ENCODE assay signal across 8 cellular contexts in genomic region chr17:44123356-44124117, GRCh38. TPM values are rescaled to one million over a fixed set of nuclear protein-coding genes. Genes with fewer than 3 reads are reported as not detected.
DNase-seq lines count a peak whose midpoint lies in the region; ATAC-seq and TF ChIP-seq lines count a peak whose summit lies in the region.

Gene HDAC5 (minus strand): TSS chr17:44123641. CDS start chr17:44117515, 6,126 bp downstream.

- H2BK15ac ChIP-seq in IMR-90 (ENCODE audit: low read depth, low read length), result peak within 1 kb of the TSS; percentile 98; the same call in 2 of the 3 replicates

- dilution Hi-C loops in IMR-90 (cut with HindIII; ENCODE audit: low sequenced_read_pairs, unreplicated experiment), result no loop called here

- peak within 1 kb of the TSS; percentile 98 for H3K23ac ChIP-seq in IMR-90 (ENCODE audit: low read depth, low read length)

- DNase-seq in DMS114 treated with DMSO at 0.1 percent for 48 hours (lab: John Stamatoyannopoulos, UW; ENCODE audit: unreplicated experiment) (peak; percentile 86), IMR-90 (peak; percentile 91), activated T-cell treated with anti-CD3 and anti-CD28 coated beads for 1 hour (ENCODE audit: low read depth) (peak; percentile 95), epidermal melanocyte (ENCODE audit: insufficient read length, low spot score) (peak; percentile 95)
- peak; percentile 93 to 96 for DNase-seq in stimulated activated CD8-positive, alpha-beta memory T cell treated with anti-CD3 and anti-CD28 coated beads, Interleukin-2, amount 100 ng/mL, for 48 hours (ENCODE audit: low read depth in 2 of 2)

- H4K5ac ChIP-seq in IMR-90 (ENCODE audit: low read depth, low read length), result peak within 1 kb of the TSS; percentile 81

- peak within 1 kb of the TSS; percentile 98 for H4K91ac ChIP-seq in IMR-90 (ENCODE audit: insufficient read depth, low read depth, low read length)

- peaks cover 32% of the 10 kb centered on the region for H4K20me1 ChIP-seq in IMR-90 (ENCODE audit: insufficient read depth, low read length)
- peaks cover 3% of the 10 kb centered on the region; the same call in 1 of the 2 replicates for H4K20me1 ChIP-seq in OCI-LY3 (ENCODE audit: insufficient read depth, low read length)

- H3K9me1 ChIP-seq in IMR-90 (ENCODE audit: insufficient read depth, low read length), result peaks cover 14% of the 10 kb centered on the region

- peaks cover 6 to 49% of the 10 kb centered on the region in 2 experiments for H3K79me1 ChIP-seq in IMR-90 (ENCODE audit: low read depth in 1 of 2, low read length in 2 of 2)

- H3K27ac ChIP-seq in IMR-90 (ENCODE audit: insufficient read depth, low read length) (peak within 1 kb of the TSS; percentile 83), OCI-LY3 (ENCODE audit: low read length) (peak within 1 kb of the TSS; percentile 43)

- peak within 1 kb of the TSS; percentile 83 for H2BK5ac ChIP-seq in IMR-90 (ENCODE audit: low read depth, low read length, poor library complexity, severe bottlenecking)

- peak within 1 kb of the TSS; percentile 98 for H3K14ac ChIP-seq in IMR-90 (replicated peaks; ENCODE audit: low read depth, low read length)

- peak within 1 kb of the TSS; percentile 99 for H3K4me2 ChIP-seq in IMR-90 (ENCODE audit: low read depth, low read length)
- peak within 1 kb of the TSS; percentile 96 for H3K4me2 ChIP-seq in OCI-LY3 (ENCODE audit: low read length)

- in situ Hi-C loops in IMR-90 (cut with MboI; ENCODE audit: low sequenced_read_pairs), result no loop called here

- peak within 1 kb of the TSS; percentile 96 for H3K4ac ChIP-seq in IMR-90 (ENCODE audit: low read depth, low read length)

- H3K27me3 ChIP-seq in IMR-90 (ENCODE audit: control insufficient read depth, insufficient read depth, low read length) (no peaks in the 10 kb centered on the region), OCI-LY3 (ENCODE audit: low read depth, low read length) (peaks cover 4% of the 10 kb centered on the region; the same call in 1 of the 2 replicates), mononuclear cell (ENCODE audit: insufficient read depth, low read length) (no peaks in the 10 kb centered on the region)

- peak; percentile 49 for TF ChIP-seq RAD21 in IMR-90 (IDR thresholded peaks at IDR 0.05; ENCODE audit: low read length)

- ATAC-seq in GM21528 (IDR thresholded peaks at IDR 0.05; ENCODE audit: low FRiP score, unreplicated experiment), result peak; percentile 81
- peak; percentile 99 for ATAC-seq in IMR-90 (ENCODE audit: low read depth)

- intact Hi-C loops in IMR-90 (cut with micrococcal nuclease), result loop anchor here (1.0 kb wide), 1 partner anchor 15 kb away; no protein-coding TSS in a partner anchor

- H3K4me3 ChIP-seq in IMR-90 (ENCODE audit: insufficient read depth, low read depth, low read length), result peak within 1 kb of the TSS; percentile 78
- H3K4me3 ChIP-seq in OCI-LY3 (ENCODE audit: low read length), result peak within 1 kb of the TSS; percentile 89
- H3K4me3 ChIP-seq in mononuclear cell (ENCODE audit: low read length), result peak within 1 kb of the TSS; percentile 79

- POLR2A ChIA-PET in IMR-90 (lab: Charles Lee; ENCODE audit: unreplicated experiment), result interaction anchor here (0.5 to 0.6 kb wide), 3 partner anchors 54 to 762 kb away, joined by 3 to 4 read pairs (median 3); no protein-coding TSS in a partner anchor

- peak within 1 kb of the TSS; percentile 35; the same call in 1 of the 2 replicates for H2AK5ac ChIP-seq in IMR-90 (ENCODE audit: low read depth, low read length)

- CTCF ChIA-PET in IMR-90 (lab: Yijun Ruan, JAX), result interaction anchor here (1.0 to 1.3 kb wide), 2 partner anchors 8 to 15 kb away, joined by 4 to 5 read pairs; no protein-coding TSS in a partner anchor

- H3K36me3 ChIP-seq in IMR-90 (ENCODE audit: control insufficient read depth, insufficient read depth, low read length) (no peaks in the 10 kb centered on the region), OCI-LY3 (replicated peaks; ENCODE audit: low read depth, low read length) (no peaks in the 10 kb centered on the region)

- H2AFZ ChIP-seq in IMR-90 (replicated peaks; ENCODE audit: low read length, poor library complexity) (peak within 1 kb of the TSS; percentile 93), OCI-LY3 (ENCODE audit: low read depth, low read length) (peak within 1 kb of the TSS; percentile 90)

- H3K18ac ChIP-seq in IMR-90 (ENCODE audit: low read depth, low read length), result peak within 1 kb of the TSS; percentile 76

- TF ChIP-seq CTCF in IMR-90 (conservative IDR thresholded peaks at IDR 0.05; ENCODE audit: low read depth, low read length) (peak; percentile 61), OCI-LY3 (IDR thresholded peaks at IDR 0.05; ENCODE audit: low read depth, low read length) (peak; percentile 66)

- H2AK9ac ChIP-seq in IMR-90 (replicated peaks; ENCODE audit: low read depth, low read length, poor library complexity), result peak within 1 kb of the TSS; percentile 90

- H3K4me1 ChIP-seq in IMR-90 (ENCODE audit: control insufficient read depth, insufficient read depth, low read length), result peaks cover 5% of the 10 kb centered on the region; the same call in 1 of the 2 replicates
- peaks cover 7% of the 10 kb centered on the region for H3K4me1 ChIP-seq in OCI-LY3 (ENCODE audit: low read length)
- peaks cover 24% of the 10 kb centered on the region for H3K4me1 ChIP-seq in mononuclear cell (ENCODE audit: insufficient read depth, low read length)

- BruUV-seq in IMR-90 (replicated peaks; lab: Mats Ljungman, UMichigan), result no TSS peak

- H3K9me3 ChIP-seq in IMR-90 (ENCODE audit: control insufficient read depth, insufficient read depth, low read length) (no peaks in the 10 kb centered on the region), OCI-LY3 (ENCODE audit: insufficient read depth, low read length) (no peaks in the 10 kb centered on the region), mononuclear cell (ENCODE audit: low read depth, low read length) (no peaks in the 10 kb centered on the region)

- 0% methylated on average over 8 of the region's 78 CpGs; no CpG with 5 or more reads in 1 of the 2 experiments for WGBS in IMR-90 (ENCODE audit: extremely low coverage in 2 of 2, insufficient read length in 1 of 2), 2 experiments

- H2BK20ac ChIP-seq in IMR-90 (ENCODE audit: low read depth, low read length), result peak within 1 kb of the TSS; percentile 94

- H3K56ac ChIP-seq in IMR-90 (ENCODE audit: extremely low read depth, insufficient read depth, low read length), result peak within 1 kb of the TSS; percentile 93

- peak; percentile 26; the same call in 1 of the 2 replicates for TF ChIP-seq POLR2A in IMR-90 (IDR thresholded peaks at IDR 0.05; ENCODE audit: low read depth, low read length)

- H2BK120ac ChIP-seq in IMR-90 (ENCODE audit: low read depth, low read length), result peak within 1 kb of the TSS; percentile 96

- peak within 1 kb of the TSS; percentile 67 to 98 for H4K8ac ChIP-seq in IMR-90 (ENCODE audit: low read depth in 2 of 2, low read length in 2 of 2)

- no peaks in the 10 kb centered on the region for H3K79me2 ChIP-seq in OCI-LY3 (ENCODE audit: low read length)

- H3K9ac ChIP-seq in IMR-90 (ENCODE audit: low read depth, low read length), result peak within 1 kb of the TSS; percentile 71
- peak within 1 kb of the TSS; percentile 71 for H3K9ac ChIP-seq in OCI-LY3 (ENCODE audit: low read length)

TF ChIP-seq in IMR-90, 13 proteins besides CTCF, POLR2A, EP300 and RAD21:
- TF ChIP-seq CEBPB (IDR thresholded peaks at IDR 0.05; ENCODE audit: low read depth, low read length), result peak; percentile 97
- no peak for TF ChIP-seq CHD1 (IDR thresholded peaks at IDR 0.05; ENCODE audit: low read depth, low read length)
- TF ChIP-seq SMC3 (IDR thresholded peaks at IDR 0.05; ENCODE audit: low read depth, low read length), result peak; percentile 50
- TF ChIP-seq, protein P1, sequence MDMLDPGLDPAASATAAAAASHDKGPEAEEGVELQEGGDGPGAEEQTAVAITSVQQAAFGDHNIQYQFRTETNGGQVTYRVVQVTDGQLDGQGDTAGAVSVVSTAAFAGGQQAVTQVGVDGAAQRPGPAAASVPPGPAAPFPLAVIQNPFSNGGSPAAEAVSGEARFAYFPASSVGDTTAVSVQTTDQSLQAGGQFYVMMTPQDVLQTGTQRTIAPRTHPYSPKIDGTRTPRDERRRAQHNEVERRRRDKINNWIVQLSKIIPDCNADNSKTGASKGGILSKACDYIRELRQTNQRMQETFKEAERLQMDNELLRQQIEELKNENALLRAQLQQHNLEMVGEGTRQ (IDR thresholded peaks at IDR 0.05; ENCODE audit: low read depth, low read length), result peak; percentile 90
- peak; percentile 89 for TF ChIP-seq MAZ (IDR thresholded peaks at IDR 0.05; ENCODE audit: borderline replicate concordance, low read depth, low read length)
- TF ChIP-seq, protein P2, sequence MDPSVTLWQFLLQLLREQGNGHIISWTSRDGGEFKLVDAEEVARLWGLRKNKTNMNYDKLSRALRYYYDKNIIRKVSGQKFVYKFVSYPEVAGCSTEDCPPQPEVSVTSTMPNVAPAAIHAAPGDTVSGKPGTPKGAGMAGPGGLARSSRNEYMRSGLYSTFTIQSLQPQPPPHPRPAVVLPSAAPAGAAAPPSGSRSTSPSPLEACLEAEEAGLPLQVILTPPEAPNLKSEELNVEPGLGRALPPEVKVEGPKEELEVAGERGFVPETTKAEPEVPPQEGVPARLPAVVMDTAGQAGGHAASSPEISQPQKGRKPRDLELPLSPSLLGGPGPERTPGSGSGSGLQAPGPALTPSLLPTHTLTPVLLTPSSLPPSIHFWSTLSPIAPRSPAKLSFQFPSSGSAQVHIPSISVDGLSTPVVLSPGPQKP (IDR thresholded peaks at IDR 0.05; ENCODE audit: borderline replicate concordance, low read depth, low read length), result no peak
- TF ChIP-seq RCOR1 (IDR thresholded peaks at IDR 0.05; ENCODE audit: insufficient replicate concordance, low read length), result no peak
- TF ChIP-seq MAFK (IDR thresholded peaks at IDR 0.05; ENCODE audit: low read depth, low read length), result no peak
- no peak for TF ChIP-seq RFX5 (IDR thresholded peaks at IDR 0.05; ENCODE audit: low read depth, low read length)
- no peak for TF ChIP-seq NFE2L2 (IDR thresholded peaks at IDR 0.05; ENCODE audit: low read depth, low read length)
- peak; percentile 72 for TF ChIP-seq BHLHE40 (IDR thresholded peaks at IDR 0.05; ENCODE audit: low read depth, low read length)
- TF ChIP-seq FOS (IDR thresholded peaks at IDR 0.05; ENCODE audit: low read depth, low read length), result no peak
- TF ChIP-seq MXI1 (IDR thresholded peaks at IDR 0.05; ENCODE audit: borderline replicate concordance, low read depth, low read length), result no peak; the same call in 1 of the 2 replicates
TF ChIP-seq in IMR-90: peak in this region for 5.

RNA-seq across cellular contexts. Expression of gene HDAC5, which starts in this region (rescaled TPM):
- 61.3 and 71.4 TPM in 2 replicates for total RNA-seq in IMR-90 (2012; rRNA removed)
- polyA plus RNA-seq in IMR-90 (2012; rRNA removed), result 47.0 and 50.0 TPM in 2 replicates
- polyA plus RNA-seq in IMR-90 (2012; cell fraction: cytosol; rRNA removed), result 21.2 and 58.0 TPM in 2 replicates
- 87.7 and 169 TPM in 2 replicates for polyA plus RNA-seq in IMR-90 (2012; cell fraction: nucleus; rRNA removed; ENCODE audit: low replicate concordance)
- 69.3 TPM for total RNA-seq in mononuclear cell

Comparison
In these comparisons a context has a peak if more than half of its experiments do, and no peak if none do; other contexts are left out.
1. Peak in every context shown above with its lines: DNase-seq, ATAC-seq, H3K4me3 ChIP-seq and H3K27ac ChIP-seq.